Comparison of ENCODE assay signal across 12 cellular contexts in the genomic region with DNA sequence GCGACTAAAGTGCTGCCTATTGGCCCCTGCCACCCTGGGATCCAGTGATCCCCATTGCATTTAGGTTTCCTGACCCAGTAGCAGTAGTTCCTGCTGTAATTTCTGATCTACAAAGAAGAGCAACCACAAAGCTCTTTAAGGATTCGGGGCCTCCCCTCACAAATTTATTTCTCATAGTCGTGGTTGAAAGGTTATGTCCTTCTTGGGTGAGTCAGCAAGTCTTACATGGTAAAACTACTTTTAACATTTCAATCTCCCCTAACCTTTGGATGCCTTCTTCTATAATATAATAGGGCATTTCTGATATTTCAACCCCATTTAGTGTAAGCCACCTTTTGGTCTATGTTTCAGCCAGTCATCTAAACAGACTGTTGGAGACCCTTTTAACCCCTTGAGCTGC. TPM values are rescaled to one million over a fixed set of nuclear protein-coding genes. Genes with fewer than 3 reads are reported as not detected.
DNase-seq lines count a peak whose midpoint lies in the region; ATAC-seq and TF ChIP-seq lines count a peak whose summit lies in the region.
"Had no signal": no experiment of that assay in that cellular context is flagged by ENCODE, and none has a peak within 500 bp of the region (broad histone marks: within the 10 kb centered on the region; RNA-seq: fewer than 3 reads in every experiment).

No MANE protein-coding gene starts in this region.

- ATAC-seq in GM18868 (IDR thresholded peaks at IDR 0.05; ENCODE audit: unreplicated experiment): peak; percentile 90
- ATAC-seq in HG03378 (IDR thresholded peaks at IDR 0.05; ENCODE audit: unreplicated experiment): peak; percentile 84
- ATAC-seq in right lobe of liver: no peak

- H3K9me3 ChIP-seq in right lobe of liver: no peaks in the 10 kb centered on the region
- no peaks in the 10 kb centered on the region for H3K9me3 ChIP-seq in testis
- H3K9me3 ChIP-seq: esophagus muscularis mucosa had no signal

- 74% methylated on average over 3 of the region's 3 CpGs for WGBS in right lobe of liver (ENCODE audit: insufficient coverage, low coverage, low lambda C conversion rate, missing lambda C conversion rate)
- 93 to 95% methylated on average over 3 of the region's 3 CpGs for WGBS in testis, 2 donors

- H3K36me3 ChIP-seq in brain microvascular endothelial cell (replicated peaks): peaks cover 33% of the 10 kb centered on the region
- H3K36me3 ChIP-seq in right lobe of liver: peaks cover 0 to 56% (median 25%) of the 10 kb centered on the region in 4 donors
- H3K36me3 ChIP-seq in testis (ENCODE audit: low read depth, missing control alignments): no peaks in the 10 kb centered on the region

- H3K4me1 ChIP-seq in right lobe of liver: no peaks in the 10 kb centered on the region
- no peaks in the 10 kb centered on the region for H3K4me1 ChIP-seq in testis

- H3K4me3 ChIP-seq in brain microvascular endothelial cell (ENCODE audit: low read depth, low read length) (no peak overlapping the region), right lobe of liver (no peak overlapping the region), testis (no peak overlapping the region)
- H3K4me3 ChIP-seq: esophagus muscularis mucosa had no signal

- H3K27me3 ChIP-seq in brain microvascular endothelial cell (replicated peaks) (no peaks in the 10 kb centered on the region), right lobe of liver (no peaks in the 10 kb centered on the region), testis (no peaks in the 10 kb centered on the region)
- H3K27me3 ChIP-seq: esophagus muscularis mucosa had no signal

- TF ChIP-seq POLR2A in right lobe of liver (IDR thresholded peaks at IDR 0.05): no peak
- TF ChIP-seq POLR2A in testis (IDR thresholded peaks at IDR 0.05): no peak

- H3K27ac ChIP-seq in brain microvascular endothelial cell: no peak overlapping the region
- no peak overlapping the region for H3K27ac ChIP-seq in right lobe of liver
- no peak overlapping the region for H3K27ac ChIP-seq in testis
- H3K27ac ChIP-seq: esophagus muscularis mucosa had no signal

- in situ Hi-C loops in brain microvascular endothelial cell (cut with HindIII; ENCODE audit: low pct_ligation_motif_present, low sequenced_read_pairs): no loop called here

- peak; percentile 26 for DNase-seq in A172 (ENCODE audit: low spot score)
- DNase-seq in brain microvascular endothelial cell: peak; percentile 42
- DNase-seq in posterior vena cava (ENCODE audit: low spot score): no peak
- DNase-seq in right lobe of liver: no peak
- DNase-seq in NCI-H2029 (lab: John Stamatoyannopoulos, UW): no peak
- DNase-seq in testis: no peak
- DNase-seq: activated naive CD8-positive, alpha-beta T cell treated with anti-CD3 and anti-CD28 coated beads, Interleukin-2, amount 10 ng/mL, durations not matched to agents 7 days and 5 days; KG1; NCI-H82 had no signal

- no peak for TF ChIP-seq CTCF in brain microvascular endothelial cell (IDR thresholded peaks at IDR 0.05; ENCODE audit: low read depth, low read length, missing control alignments)
- no peak for TF ChIP-seq CTCF in right lobe of liver (IDR thresholded peaks at IDR 0.05)
- no peak for TF ChIP-seq CTCF in testis (IDR thresholded peaks at IDR 0.05)

- intact Hi-C loops in posterior vena cava (cut with DNase I) (no loop called here), right lobe of liver (cut with DNase I) (no loop called here), testis (cut with DNase I; ENCODE audit: low total_unique reads) (no loop called here)

RNA-seq across cellular contexts. Expression of a gene that starts 14.9 kb away (rescaled TPM):
- 25.6 and 29.2 TPM in 2 replicates for total RNA-seq in A172 (2014; rRNA removed; shearing (Covaris generic))
- 10 to 100 TPM; 25.4 to 26.1 TPM for total RNA-seq in posterior vena cava
- 10 to 100 TPM; 10.7 to 16.0 (median 13.2) TPM for total RNA-seq in right lobe of liver
- total RNA-seq in testis: 10 to 100 TPM; 50.0 to 55.0 TPM
- 29.0 TPM for polyA plus RNA-seq in testis (ENCODE audit: insufficient read depth, low read depth, low replicate concordance)

RNA-seq across cellular contexts. Expression of a gene that starts 26.1 kb away (rescaled TPM):
- total RNA-seq in A172 (2014; rRNA removed; shearing (Covaris generic)): 162 and 172 TPM in 2 replicates
- total RNA-seq in posterior vena cava (10 to 100 TPM; 46.8 to 81.8 TPM), right lobe of liver (100 to 1,000 TPM; 147 to 682 (median 184) TPM), testis (100 to 1,000 TPM in 1 of 2 donors, 10 to 100 TPM in 1; 80.0 to 120 TPM)
- 93.4 TPM for polyA plus RNA-seq in testis (ENCODE audit: insufficient read depth, low read depth, low replicate concordance)

Comparison
In these comparisons a context has a peak if more than half of its experiments do, and no peak if none do; other contexts are left out.
1. DNase-seq: peak in A172 (single experiment) and brain microvascular endothelial cell (single experiment); none in posterior vena cava (single experiment), right lobe of liver (0 of 3), NCI-H2029 (single experiment) and testis (single experiment).
2. ATAC-seq: peak in GM18868 (single experiment) and HG03378 (single experiment); none in right lobe of liver (0 of 4).